Comparison of ENCODE assay signal across 1 cellular context in genomic region chr11:19614370-19614936, GRCh38.
TF ChIP-seq lines count a peak whose summit lies in the region.

No MANE protein-coding gene starts in this region.

TF ChIP-seq in SK-N-SH treated with all-trans-retinoic acid at 6 μM for 48 hours, 23 proteins besides CTCF, POLR2A, EP300 and RAD21 (continued from another document):
- TF ChIP-seq PATZ1 (CRISPR knock-in tag; IDR thresholded peaks at IDR 0.05; ENCODE audit: borderline replicate concordance) (no peak), TCF4 (CRISPR knock-in tag; IDR thresholded peaks at IDR 0.05; ENCODE audit: borderline replicate concordance) (no peak), ZFP3 (CRISPR knock-in tag; IDR thresholded peaks at IDR 0.05) (no peak), GLIS3 (CRISPR knock-in tag; IDR thresholded peaks at IDR 0.05) (no peak), ZFP30 (CRISPR knock-in tag; IDR thresholded peaks at IDR 0.05) (no peak), CREB5 (CRISPR knock-in tag; IDR thresholded peaks at IDR 0.05; ENCODE audit: low read depth) (no peak), CSDC2 (CRISPR knock-in tag; IDR thresholded peaks at IDR 0.05) (no peak), TSHZ2 (CRISPR knock-in tag; IDR thresholded peaks at IDR 0.05) (no peak)
